15 cellular contexts compared by ENCODE assay signal in genomic region chr5:135821061-135821781, GRCh38. TPM values are rescaled to one million over a fixed set of nuclear protein-coding genes. Genes with fewer than 3 reads are reported as not detected.
DNase-seq lines count a peak whose midpoint lies in the region; ATAC-seq and TF ChIP-seq lines count a peak whose summit lies in the region.
"Had no signal": no experiment of that assay in that cellular context is flagged by ENCODE, and none has a peak within 500 bp of the region (broad histone marks: within the 10 kb centered on the region; RNA-seq: fewer than 3 reads in every experiment).

No MANE protein-coding gene starts in this region.

- H3K4me2 ChIP-seq in neuronal stem cell (ENCODE audit: insufficient read depth, low read length, poor library complexity, severe bottlenecking) (no peak overlapping the region), PC-3 (ENCODE audit: low read length) (no peak overlapping the region)

- no peak overlapping the region for H2BK12ac ChIP-seq in neuronal stem cell (ENCODE audit: low read length)

- peak overlapping the region; percentile 31 for H3K23ac ChIP-seq in neuronal stem cell (ENCODE audit: low read depth, low read length, poor library complexity)

- no peaks in the 10 kb centered on the region for H3K79me1 ChIP-seq in neuronal stem cell (ENCODE audit: low read depth, low read length)

- TF ChIP-seq CTCF in PC-3 (conservative IDR thresholded peaks at IDR 0.05; ENCODE audit: low read depth, low read length): no peak

- H3K4me3 ChIP-seq in neuronal stem cell (ENCODE audit: low read length in 2 of 2) (no peak overlapping the region), PC-3 (ENCODE audit: low read length) (no peak overlapping the region)
- H3K4me3 ChIP-seq: colonic mucosa, GM12878, transverse colon had no signal

- H3K4me1 ChIP-seq in neuronal stem cell (ENCODE audit: control insufficient read depth in 2 of 2, insufficient read depth in 1 of 2, low read depth in 1 of 2, low read length in 2 of 2) (no peaks in the 10 kb centered on the region), PC-3 (ENCODE audit: insufficient read depth, low read length) (no peaks in the 10 kb centered on the region)
- H3K4me1 ChIP-seq: colonic mucosa, transverse colon had no signal

- POLR2A ChIA-PET in PC-3 (lab: Charles Lee; ENCODE audit: unreplicated experiment): no interaction called here

- H2BK120ac ChIP-seq in neuronal stem cell (ENCODE audit: low read depth, low read length): no peak overlapping the region

- no peaks in the 10 kb centered on the region for H3K79me2 ChIP-seq in PC-3 (ENCODE audit: low read length)

- peak overlapping the region; percentile 39 for H3K18ac ChIP-seq in neuronal stem cell (ENCODE audit: low read length)

- H3K9ac ChIP-seq in neuronal stem cell (ENCODE audit: low read depth, low read length, poor library complexity) (peak overlapping the region; percentile 14), PC-3 (ENCODE audit: low read length) (no peak overlapping the region)

- H4K20me1 ChIP-seq in PC-3 (ENCODE audit: low read length): no peaks in the 10 kb centered on the region

- CTCF ChIA-PET in PC-3 (lab: Charles Lee): no interaction called here

- H2BK15ac ChIP-seq in neuronal stem cell (ENCODE audit: low read length): no peak overlapping the region

- H2AFZ ChIP-seq in neuronal stem cell (ENCODE audit: low read length) (no peak overlapping the region), PC-3 (ENCODE audit: low read length) (no peak overlapping the region)

- ATAC-seq in HG03196 (IDR thresholded peaks at IDR 0.05; ENCODE audit: unreplicated experiment) (no peak), PC-3 (no peak)
- ATAC-seq: activated naive CD8-positive, alpha-beta T cell treated with anti-CD3 and anti-CD28 coated beads, Interleukin-2, amount 50 U/mL, for 24 hours; GM12878 had no signal

- H3F3A ChIP-seq in PC-3 (ENCODE audit: low read length, unreplicated experiment): no peaks in the 10 kb centered on the region

- H2AK5ac ChIP-seq in neuronal stem cell (ENCODE audit: low read depth, low read length): no peak overlapping the region

- H3K27ac ChIP-seq in neuronal stem cell (replicated peaks; ENCODE audit: low read length): no peak overlapping the region
- no peak overlapping the region for H3K27ac ChIP-seq in PC-3 (ENCODE audit: low read length)
- H3K27ac ChIP-seq: colonic mucosa, transverse colon had no signal

- H3K9me2 ChIP-seq in PC-3 (replicated peaks; ENCODE audit: low read length): no peaks in the 10 kb centered on the region

- H3K36me3 ChIP-seq in neuronal stem cell (replicated peaks in 1 of 2; ENCODE audit: control insufficient read depth in 2 of 2, insufficient read depth in 2 of 2, low read length in 2 of 2) (no peaks in the 10 kb centered on the region), PC-3 (ENCODE audit: low read depth, low read length) (no peaks in the 10 kb centered on the region)
- H3K36me3 ChIP-seq: colonic mucosa, transverse colon had no signal

- H2BK5ac ChIP-seq in neuronal stem cell (ENCODE audit: low read length): no peak overlapping the region

- H3K4ac ChIP-seq in neuronal stem cell (ENCODE audit: low read length): no peak overlapping the region

- intact Hi-C loops in PC-3 (cut with micrococcal nuclease): loop anchor here (10.0 kb wide), 1 partner anchor 256 kb away; no protein-coding TSS in a partner anchor

- DNase-seq in DMS153 (lab: John Stamatoyannopoulos, UW): peak; percentile 66
- no peak for DNase-seq in DMS153 treated with DMSO at 0.1 percent for 48 hours (lab: John Stamatoyannopoulos, UW; ENCODE audit: unreplicated experiment)
- peak; percentile 98 for DNase-seq in NCI-H146 (lab: John Stamatoyannopoulos, UW)
- DNase-seq in NCI-H774 (lab: John Stamatoyannopoulos, UW): peak; percentile 43
- no peak for DNase-seq in neuronal stem cell (ENCODE audit: low spot score)
- no peak for DNase-seq in DMS114 treated with DMSO at 0.1 percent for 48 hours (lab: John Stamatoyannopoulos, UW; ENCODE audit: unreplicated experiment)
- no peak for DNase-seq in PC-3
- DNase-seq: 8988T; activated naive CD8-positive, alpha-beta T cell treated with anti-CD3 and anti-CD28 coated beads, Interleukin-2, amount 50 U/mL, for 24 hours; colonic mucosa; NCI-H2227 treated with DMSO at 0.1 percent for 48 hours; nucleus accumbens; transverse colon had no signal

- BruUV-seq in PC-3 (replicated peaks; lab: Mats Ljungman, UMichigan): no TSS peak

- no peak overlapping the region for H4K8ac ChIP-seq in neuronal stem cell (ENCODE audit: low read depth, low read length)

- H4K91ac ChIP-seq in neuronal stem cell (ENCODE audit: low read depth, low read length, poor library complexity): no peak overlapping the region

- no peaks in the 10 kb centered on the region for H3K27me3 ChIP-seq in neuronal stem cell (ENCODE audit: control insufficient read depth in 3 of 3, insufficient read depth in 3 of 3, low read depth in 1 of 3, low read length in 3 of 3)
- peaks cover 20% of the 10 kb centered on the region for H3K27me3 ChIP-seq in PC-3 (ENCODE audit: low read length)
- H3K27me3 ChIP-seq: colonic mucosa had no signal

- H3K14ac ChIP-seq in neuronal stem cell (ENCODE audit: low read length): no peak overlapping the region

- H3K9me3 ChIP-seq in neuronal stem cell (replicated peaks in 1 of 2; ENCODE audit: control insufficient read depth in 2 of 2, insufficient read depth in 1 of 2, low read depth in 1 of 2, low read length in 2 of 2) (no peaks in the 10 kb centered on the region), PC-3 (ENCODE audit: low read length) (no peaks in the 10 kb centered on the region)
- H3K9me3 ChIP-seq: colonic mucosa, transverse colon had no signal

- WGBS in neuronal stem cell (ENCODE audit: extremely low coverage in 2 of 2, insufficient read length in 2 of 2, insufficient replicate concordance in 1 of 2), 2 donors: no CpG with 5 or more reads among the region's 5 CpGs

RNA-seq across cellular contexts. Expression of gene SLC25A48, which starts 13.2 kb away (rescaled TPM):
- polyA plus RNA-seq in neuronal stem cell (2013, experiment 1 of 2): 0.03 TPM
- 0.07 TPM for polyA plus RNA-seq in neuronal stem cell (2013, experiment 2 of 2)
- not detected in 2 replicates for total RNA-seq in PC-3 (2014; rRNA removed)
- polyA plus RNA-seq: GM12878 had no signal

Comparison
In these comparisons a context has a peak if more than half of its experiments do, and no peak if none do; other contexts are left out.
1. DNase-seq: peak in DMS153 (single experiment), NCI-H146 (single experiment) and NCI-H774 (single experiment); none in DMS153 treated with DMSO at 0.1 percent for 48 hours (single experiment), neuronal stem cell (single experiment), DMS114 treated with DMSO at 0.1 percent for 48 hours (single experiment) and PC-3 (single experiment).